In the genomic region with DNA sequence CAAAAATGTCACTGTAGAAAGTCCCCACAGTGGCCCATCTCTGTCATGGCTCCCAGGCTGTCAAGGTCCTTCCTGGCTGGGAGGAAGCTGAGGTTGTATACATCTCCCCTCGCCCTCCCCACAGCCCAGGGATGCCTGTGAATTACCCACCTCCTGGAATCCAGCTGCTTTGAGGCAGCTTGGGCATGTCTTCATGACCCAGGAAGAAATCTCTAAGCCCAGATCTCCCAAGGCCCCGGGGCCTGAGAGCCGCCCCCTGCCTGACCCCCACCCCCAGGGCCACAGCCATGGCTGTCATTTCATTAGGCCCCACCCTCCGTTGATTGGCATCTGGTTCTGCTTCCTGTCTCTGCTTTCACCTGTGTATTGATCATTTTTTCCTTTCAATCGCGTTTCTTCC, we compare ENCODE assay signal across 15 cellular contexts.
DNase-seq lines count a peak whose midpoint lies in the region; ATAC-seq and TF ChIP-seq lines count a peak whose summit lies in the region.
"Had no signal": no experiment of that assay in that cellular context is flagged by ENCODE, and none has a peak within 500 bp of the region (broad histone marks: within the 10 kb centered on the region; RNA-seq: fewer than 3 reads in every experiment).

No MANE protein-coding gene starts in this region.

- peak overlapping the region; percentile 2 for H3K27ac Mint-ChIP-seq in activated B cell treated with CpG ODN at 0.5 μM for 24 hours

- H3K4me3 ChIP-seq in H7 (ENCODE audit: insufficient read depth, low read depth, low read length) = no peak overlapping the region
- H3K4me3 ChIP-seq: transverse colon had no signal

- no peaks in the 10 kb centered on the region for H3K9me3 Mint-ChIP-seq in activated B cell treated with CpG ODN at 0.5 μM for 24 hours
- H3K9me3 Mint-ChIP-seq: activated naive CD8-positive, alpha-beta T cell treated with anti-CD3 and anti-CD28 coated beads, Interleukin-2, amount 10 ng/mL, durations not matched to agents 7 days and 5 days had no signal

- intact Hi-C loops in activated B cell treated with CpG ODN at 0.5 μM for 24 hours (cut with micrococcal nuclease) = loop anchor here (2.0 to 5.0 kb wide), 2 partner anchors 27 to 233 kb away; partner anchors contain the start of gene CERK

- H3K27me3 Mint-ChIP-seq in activated B cell treated with CpG ODN at 0.5 μM for 24 hours = no peaks in the 10 kb centered on the region
- H3K27me3 Mint-ChIP-seq: activated naive CD8-positive, alpha-beta T cell treated with anti-CD3 and anti-CD28 coated beads, Interleukin-2, amount 10 ng/mL, durations not matched to agents 7 days and 5 days had no signal

- peaks cover 49% of the 10 kb centered on the region for H3K36me3 Mint-ChIP-seq in activated B cell treated with CpG ODN at 0.5 μM for 24 hours (ENCODE audit: low read depth)
- H3K36me3 Mint-ChIP-seq: activated naive CD8-positive, alpha-beta T cell treated with anti-CD3 and anti-CD28 coated beads, Interleukin-2, amount 10 ng/mL, durations not matched to agents 7 days and 5 days had no signal

- H3K4me1 Mint-ChIP-seq in activated B cell treated with CpG ODN at 0.5 μM for 24 hours = peaks cover 33% of the 10 kb centered on the region

- peak; percentile 12 for DNase-seq in activated CD4-positive, alpha-beta T cell treated with anti-CD3 and anti-CD28 coated beads for 48 hours
- no peak for DNase-seq in activated CD4-positive, alpha-beta T cell treated with anti-CD3 and anti-CD28 coated beads for 1 hour
- DNase-seq in H7 (peak; percentile 59), activated B cell treated with CpG ODN at 0.5 μM for 24 hours (no peak), COLO668 (lab: John Stamatoyannopoulos, UW; ENCODE audit: unreplicated experiment) (no peak)
- peak; percentile 41 for DNase-seq in stimulated activated CD8-positive, alpha-beta memory T cell treated with anti-CD3 and anti-CD28 coated beads, Interleukin-4, amount 100 ng/mL, for 48 hours
- DNase-seq: effector CD8-positive, alpha-beta T cell; EL; Kasumi-1; left ventricle myocardium superior; RPMI8226; transverse colon had no signal

- POLR2A ChIA-PET in activated B cell treated with CpG ODN at 0.5 μM for 24 hours (lab: Charles Lee) = no interaction called here

- TF ChIP-seq CTCF in activated B cell treated with CpG ODN at 0.5 μM for 24 hours (IDR thresholded peaks at IDR 0.05) = no peak

- ATAC-seq in activated B cell treated with CpG ODN at 0.5 μM for 24 hours (ENCODE audit: low read depth) (peak; percentile 15), GM18867 (IDR thresholded peaks at IDR 0.05; ENCODE audit: unreplicated experiment) (no peak), HG03045 (IDR thresholded peaks at IDR 0.05; ENCODE audit: unreplicated experiment) (no peak)

- H3K27me3 ChIP-seq in H7 (ENCODE audit: control insufficient read depth, insufficient read depth, low read length) = no peaks in the 10 kb centered on the region
- H3K27me3 ChIP-seq: transverse colon had no signal

- CTCF ChIA-PET in activated B cell treated with CpG ODN at 0.5 μM for 24 hours (lab: Charles Lee) = no interaction called here

- H3K4me3 Mint-ChIP-seq in activated B cell treated with CpG ODN at 0.5 μM for 24 hours = no peak overlapping the region
- H3K4me3 Mint-ChIP-seq: activated naive CD8-positive, alpha-beta T cell treated with anti-CD3 and anti-CD28 coated beads, Interleukin-2, amount 10 ng/mL, durations not matched to agents 7 days and 5 days had no signal

- no peaks in the 10 kb centered on the region for H3K36me3 ChIP-seq in H7 (replicated peaks; ENCODE audit: control insufficient read depth, insufficient read depth, low read length)
- H3K36me3 ChIP-seq: transverse colon had no signal

Comparison
In these comparisons a context has a peak if more than half of its experiments do, and no peak if none do; other contexts are left out.
1. DNase-seq: peak in activated CD4-positive, alpha-beta T cell treated with anti-CD3 and anti-CD28 coated beads for 48 hours (single experiment), H7 (single experiment) and stimulated activated CD8-positive, alpha-beta memory T cell treated with anti-CD3 and anti-CD28 coated beads, Interleukin-4, amount 100 ng/mL, for 48 hours (single experiment); none in activated CD4-positive, alpha-beta T cell treated with anti-CD3 and anti-CD28 coated beads for 1 hour (single experiment), activated B cell treated with CpG ODN at 0.5 μM for 24 hours (single experiment) and COLO668 (single experiment).